ENCODE assay signal across 1 cellular context in the genomic region with DNA sequence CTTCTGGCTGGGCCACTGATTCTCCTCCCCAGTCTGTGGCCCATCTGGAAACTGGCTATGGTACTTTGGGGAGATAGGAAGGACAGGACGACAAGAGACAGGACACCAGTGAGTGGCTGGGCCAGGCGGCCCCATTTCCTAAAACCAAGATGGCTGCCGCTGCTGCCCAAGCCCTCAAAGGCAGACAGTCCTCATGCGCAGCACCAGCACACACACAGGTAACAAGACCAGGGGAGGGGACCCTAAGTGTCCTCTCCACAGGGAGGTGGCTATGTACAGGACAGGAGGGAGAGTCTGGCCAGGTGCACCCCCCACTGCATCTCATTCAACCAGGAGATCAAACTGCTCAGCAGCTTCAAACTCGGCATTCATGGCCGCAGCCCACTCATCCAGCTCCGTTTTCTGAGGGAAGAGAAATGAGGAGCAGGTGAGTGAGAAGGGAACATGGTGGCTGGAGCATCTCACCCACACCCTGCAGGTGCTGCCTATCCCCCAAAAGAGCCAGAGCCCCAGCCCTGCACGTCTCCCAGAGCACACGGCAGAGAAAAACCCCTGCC.
TF ChIP-seq lines count a peak whose summit lies in the region.

No MANE protein-coding gene starts in this region.

TF ChIP-seq in HCT116, 20 proteins besides CTCF, POLR2A, EP300 and RAD21 (continued from another document):
- TF ChIP-seq, protein P1, sequence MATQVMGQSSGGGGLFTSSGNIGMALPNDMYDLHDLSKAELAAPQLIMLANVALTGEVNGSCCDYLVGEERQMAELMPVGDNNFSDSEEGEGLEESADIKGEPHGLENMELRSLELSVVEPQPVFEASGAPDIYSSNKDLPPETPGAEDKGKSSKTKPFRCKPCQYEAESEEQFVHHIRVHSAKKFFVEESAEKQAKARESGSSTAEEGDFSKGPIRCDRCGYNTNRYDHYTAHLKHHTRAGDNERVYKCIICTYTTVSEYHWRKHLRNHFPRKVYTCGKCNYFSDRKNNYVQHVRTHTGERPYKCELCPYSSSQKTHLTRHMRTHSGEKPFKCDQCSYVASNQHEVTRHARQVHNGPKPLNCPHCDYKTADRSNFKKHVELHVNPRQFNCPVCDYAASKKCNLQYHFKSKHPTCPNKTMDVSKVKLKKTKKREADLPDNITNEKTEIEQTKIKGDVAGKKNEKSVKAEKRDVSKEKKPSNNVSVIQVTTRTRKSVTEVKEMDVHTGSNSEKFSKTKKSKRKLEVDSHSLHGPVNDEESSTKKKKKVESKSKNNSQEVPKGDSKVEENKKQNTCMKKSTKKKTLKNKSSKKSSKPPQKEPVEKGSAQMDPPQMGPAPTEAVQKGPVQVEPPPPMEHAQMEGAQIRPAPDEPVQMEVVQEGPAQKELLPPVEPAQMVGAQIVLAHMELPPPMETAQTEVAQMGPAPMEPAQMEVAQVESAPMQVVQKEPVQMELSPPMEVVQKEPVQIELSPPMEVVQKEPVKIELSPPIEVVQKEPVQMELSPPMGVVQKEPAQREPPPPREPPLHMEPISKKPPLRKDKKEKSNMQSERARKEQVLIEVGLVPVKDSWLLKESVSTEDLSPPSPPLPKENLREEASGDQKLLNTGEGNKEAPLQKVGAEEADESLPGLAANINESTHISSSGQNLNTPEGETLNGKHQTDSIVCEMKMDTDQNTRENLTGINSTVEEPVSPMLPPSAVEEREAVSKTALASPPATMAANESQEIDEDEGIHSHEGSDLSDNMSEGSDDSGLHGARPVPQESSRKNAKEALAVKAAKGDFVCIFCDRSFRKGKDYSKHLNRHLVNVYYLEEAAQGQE (IDR thresholded peaks at IDR 0.05; ENCODE audit: low read depth): no peak
- TF ChIP-seq ZFX (IDR thresholded peaks at IDR 0.05): no peak
- TF ChIP-seq SP1 (IDR thresholded peaks at IDR 0.05; ENCODE audit: low read depth): no peak
- TF ChIP-seq CBX3 (IDR thresholded peaks at IDR 0.05; ENCODE audit: low read depth): no peak
- no peak for TF ChIP-seq SRF (IDR thresholded peaks at IDR 0.05; ENCODE audit: low read depth)
- no peak for TF ChIP-seq POLR2AphosphoS5 (IDR thresholded peaks at IDR 0.05; ENCODE audit: low read depth, low read length)
- TF ChIP-seq, protein P2, sequence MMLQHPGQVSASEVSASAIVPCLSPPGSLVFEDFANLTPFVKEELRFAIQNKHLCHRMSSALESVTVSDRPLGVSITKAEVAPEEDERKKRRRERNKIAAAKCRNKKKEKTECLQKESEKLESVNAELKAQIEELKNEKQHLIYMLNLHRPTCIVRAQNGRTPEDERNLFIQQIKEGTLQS (IDR thresholded peaks at IDR 0.05): no peak
- no peak for TF ChIP-seq CEBPB (IDR thresholded peaks at IDR 0.05; ENCODE audit: low read depth)
- no peak for TF ChIP-seq JUND (IDR thresholded peaks at IDR 0.05)
- no peak for TF ChIP-seq FOSL1 (IDR thresholded peaks at IDR 0.05; ENCODE audit: low read depth)
- TF ChIP-seq TCF7L2 (IDR thresholded peaks at IDR 0.05; ENCODE audit: borderline replicate concordance, extremely low read depth, insufficient read depth, insufficient read length): no peak
- TF ChIP-seq, protein P3, sequence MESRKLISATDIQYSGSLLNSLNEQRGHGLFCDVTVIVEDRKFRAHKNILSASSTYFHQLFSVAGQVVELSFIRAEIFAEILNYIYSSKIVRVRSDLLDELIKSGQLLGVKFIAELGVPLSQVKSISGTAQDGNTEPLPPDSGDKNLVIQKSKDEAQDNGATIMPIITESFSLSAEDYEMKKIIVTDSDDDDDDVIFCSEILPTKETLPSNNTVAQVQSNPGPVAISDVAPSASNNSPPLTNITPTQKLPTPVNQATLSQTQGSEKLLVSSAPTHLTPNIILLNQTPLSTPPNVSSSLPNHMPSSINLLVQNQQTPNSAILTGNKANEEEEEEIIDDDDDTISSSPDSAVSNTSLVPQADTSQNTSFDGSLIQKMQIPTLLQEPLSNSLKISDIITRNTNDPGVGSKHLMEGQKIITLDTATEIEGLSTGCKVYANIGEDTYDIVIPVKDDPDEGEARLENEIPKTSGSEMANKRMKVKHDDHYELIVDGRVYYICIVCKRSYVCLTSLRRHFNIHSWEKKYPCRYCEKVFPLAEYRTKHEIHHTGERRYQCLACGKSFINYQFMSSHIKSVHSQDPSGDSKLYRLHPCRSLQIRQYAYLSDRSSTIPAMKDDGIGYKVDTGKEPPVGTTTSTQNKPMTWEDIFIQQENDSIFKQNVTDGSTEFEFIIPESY (IDR thresholded peaks at IDR 0.05; ENCODE audit: extremely low read depth, insufficient replicate concordance, low read length): no peak
